8 cellular contexts compared by ENCODE assay signal in the genomic region with DNA sequence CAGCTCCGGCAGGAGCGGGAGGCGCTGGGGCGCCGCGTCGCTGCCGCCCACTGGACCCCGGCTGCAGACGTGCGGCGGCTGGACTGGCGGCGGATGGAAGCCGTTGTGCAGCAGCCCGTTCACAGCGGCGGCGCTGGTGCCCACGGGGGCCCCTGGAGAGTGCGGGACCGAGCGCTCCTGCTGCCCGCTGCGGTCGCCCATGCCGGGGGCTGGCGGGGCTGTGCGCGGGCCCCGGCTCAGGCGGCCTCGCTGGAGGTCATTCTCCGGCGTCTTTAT. TPM values are rescaled to one million over a fixed set of nuclear protein-coding genes. Genes with fewer than 3 reads are reported as not detected.
DNase-seq lines count a peak whose midpoint lies in the region; ATAC-seq, FAIRE-seq and TF ChIP-seq lines count a peak whose summit lies in the region.

No MANE protein-coding gene starts in this region.

- H3K79me2 ChIP-seq in PC-3 (ENCODE audit: low read length) (peaks cover 40% of the 10 kb centered on the region), trophoblast cell (ENCODE audit: control insufficient read depth, insufficient read depth, low read length, poor library complexity) (peaks cover 8% of the 10 kb centered on the region)

- H4K91ac ChIP-seq in trophoblast cell (ENCODE audit: low read depth, low read length) = peak overlapping the region; percentile 83

- no peak overlapping the region for H3K23ac ChIP-seq in trophoblast cell (ENCODE audit: low read length)

- H2BK5ac ChIP-seq in trophoblast cell (ENCODE audit: low read depth, low read length, poor library complexity) = peak overlapping the region; percentile 79

- TF ChIP-seq CTCF in PC-3 (conservative IDR thresholded peaks at IDR 0.05; ENCODE audit: low read depth, low read length) (no peak), fibroblast of the aortic adventitia (IDR thresholded peaks at IDR 0.05; ENCODE audit: insufficient read depth, low read length) (no peak)

- H2AFZ ChIP-seq in PC-3 (ENCODE audit: low read length) = peak overlapping the region; percentile 92
- peak overlapping the region; percentile 82 for H2AFZ ChIP-seq in trophoblast cell (ENCODE audit: insufficient read depth, low read length, poor library complexity)

- POLR2A ChIA-PET in PC-3 (lab: Charles Lee; ENCODE audit: unreplicated experiment) = interaction anchor here (0.6 kb wide), 1 partner anchor 879 kb away, joined by 3 read pairs; no protein-coding TSS in a partner anchor

- no peaks in the 10 kb centered on the region for H3F3A ChIP-seq in PC-3 (ENCODE audit: low read length, unreplicated experiment)

- CTCF ChIA-PET in PC-3 (lab: Charles Lee) = no interaction called here

- ATAC-seq in HG02610 (IDR thresholded peaks at IDR 0.05; ENCODE audit: unreplicated experiment) (peak; percentile 22), PC-3 (peak; percentile 31)

- no peaks in the 10 kb centered on the region for H4K20me1 ChIP-seq in PC-3 (ENCODE audit: low read length)

- H3K4me2 ChIP-seq in PC-3 (ENCODE audit: low read length) (peak overlapping the region; percentile 84), trophoblast cell (ENCODE audit: low read length) (peak overlapping the region; percentile 86)

- H3K27me3 ChIP-seq in PC-3 (ENCODE audit: low read length) (no peaks in the 10 kb centered on the region), trophoblast cell (ENCODE audit: insufficient read depth, low read length) (no peaks in the 10 kb centered on the region)

- H3K9me2 ChIP-seq in PC-3 (replicated peaks; ENCODE audit: low read length) = no peaks in the 10 kb centered on the region

- H3K9me3 ChIP-seq in PC-3 (ENCODE audit: low read length) (no peaks in the 10 kb centered on the region), trophoblast cell (ENCODE audit: insufficient read depth, low read depth, low read length) (peaks cover 4% of the 10 kb centered on the region)

- H2BK12ac ChIP-seq in trophoblast cell (ENCODE audit: low read length) = peak overlapping the region; percentile 61

- no peak; the same call in 1 of the 2 replicates for TF ChIP-seq POLR2A in GM12891 (IDR thresholded peaks at IDR 0.05; ENCODE audit: low read depth, low read length)

- WGBS in trophoblast cell (ENCODE audit: extremely low coverage, insufficient coverage, insufficient read length) = no CpG with 5 or more reads among the region's 35 CpGs

- H3K4me3 ChIP-seq in PC-3 (ENCODE audit: low read length) (peak overlapping the region; percentile 70), fibroblast of the aortic adventitia (ENCODE audit: low read depth, low read length) (peak overlapping the region; percentile 78), trophoblast cell (ENCODE audit: low read depth, low read length) (peak overlapping the region; percentile 87)

- 0 out of 2 replicates have a peak overlapping the region, but pooled peaks have one; percentile 15 for H3K27ac ChIP-seq in PC-3 (ENCODE audit: low read length)
- peak overlapping the region; percentile 86 for H3K27ac ChIP-seq in trophoblast cell (ENCODE audit: low read depth, low read length)

- DNase-seq in NCI-H1417 (lab: John Stamatoyannopoulos, UW) = peak; percentile 38 to 78 (median 75)
- no peak for DNase-seq in NCI-H1417 treated with DMSO at 0.1 percent for 48 hours (lab: John Stamatoyannopoulos, UW)
- DNase-seq in PC-3 = no peak
- no peak for DNase-seq in fibroblast of the aortic adventitia (ENCODE audit: low read depth)
- DNase-seq in trophoblast cell = no peak
- no peak for DNase-seq in GM12891 (ENCODE audit: insufficient read length, low spot score)
- DNase-seq in activated CD4-positive, alpha-beta T cell treated with anti-CD3 and anti-CD28 coated beads, Interleukin-2, amount 50 U/mL, for 1 hour = no peak

- no TSS peak for BruUV-seq in PC-3 (replicated peaks; lab: Mats Ljungman, UMichigan)

- H3K36me3 ChIP-seq in PC-3 (ENCODE audit: low read depth, low read length) = no peaks in the 10 kb centered on the region
- no peaks in the 10 kb centered on the region for H3K36me3 ChIP-seq in trophoblast cell (ENCODE audit: control insufficient read depth in 1 of 2, insufficient read depth in 2 of 2, low read length in 2 of 2)

- peak overlapping the region; percentile 78 for H3K14ac ChIP-seq in trophoblast cell (ENCODE audit: low read length)

- H3K9ac ChIP-seq in PC-3 (ENCODE audit: low read length) (peak overlapping the region; percentile 74), trophoblast cell (ENCODE audit: low read length) (peak overlapping the region; percentile 77)

- peak overlapping the region; percentile 30 for H3K4ac ChIP-seq in trophoblast cell (ENCODE audit: low read depth, low read length)

- peaks cover 15% of the 10 kb centered on the region for H3K79me1 ChIP-seq in trophoblast cell (ENCODE audit: low read length)

- no peak overlapping the region for H2AK5ac ChIP-seq in trophoblast cell (ENCODE audit: low read length)

- H4K8ac ChIP-seq in trophoblast cell (ENCODE audit: low read depth, low read length) = peak overlapping the region; percentile 89

- FAIRE-seq in GM12891 (lab: Jason Lieb, UNC) = no peak

- intact Hi-C loops in PC-3 (cut with micrococcal nuclease) = loop anchor here (1.0 kb wide), 1 partner anchor 218 kb away; no protein-coding TSS in a partner anchor

- H3K4me1 ChIP-seq in PC-3 (ENCODE audit: insufficient read depth, low read length) (peaks cover 21% of the 10 kb centered on the region), trophoblast cell (ENCODE audit: control insufficient read depth in 1 of 2, insufficient read depth in 2 of 2, low read length in 2 of 2) (peaks cover 0 to 9% of the 10 kb centered on the region in 2 experiments)

- H2BK120ac ChIP-seq in trophoblast cell (ENCODE audit: insufficient read depth, low read length, poor library complexity) = peak overlapping the region; percentile 62

- H4K12ac ChIP-seq in trophoblast cell (ENCODE audit: low read depth, low read length) = peak overlapping the region; percentile 88

- peak overlapping the region; percentile 70 for H3K18ac ChIP-seq in trophoblast cell (ENCODE audit: low read length)

TF ChIP-seq in GM12891, 5 proteins besides CTCF, POLR2A, EP300 and RAD21:
- TF ChIP-seq PAX5 (IDR thresholded peaks at IDR 0.05; ENCODE audit: insufficient read depth, low read length, severe bottlenecking) (no peak), SPI1 (IDR thresholded peaks at IDR 0.05; ENCODE audit: low read depth, low read length) (no peak), POLR2AphosphoS5 (IDR thresholded peaks at IDR 0.05; ENCODE audit: low read depth, low read length) (no peak)

RNA-seq across cellular contexts. Expression of a gene that starts 0.4 kb away (rescaled TPM):
- 2.0 and 3.9 TPM in 2 replicates for total RNA-seq in PC-3 (2014; rRNA removed)
- 5.2 and 7.2 TPM in 2 replicates for total RNA-seq in fibroblast of the aortic adventitia (ENCODE audit: low replicate concordance)
- 14.9 and 15.1 TPM in 2 replicates for polyA plus RNA-seq in trophoblast cell (2013)
- polyA plus RNA-seq in GM12891 (2012; ENCODE audit: low read depth, missing spikeins) = 2.6 TPM

RNA-seq across cellular contexts. Expression of a gene that starts 56.8 kb away (rescaled TPM):
- 10.8 and 12.6 TPM in 2 replicates for total RNA-seq in PC-3 (2014; rRNA removed)
- 6.1 and 25.8 TPM in 2 replicates for total RNA-seq in fibroblast of the aortic adventitia (ENCODE audit: low replicate concordance)
- 23.6 and 24.3 TPM in 2 replicates for polyA plus RNA-seq in trophoblast cell (2013)
- 7.4 TPM for polyA plus RNA-seq in GM12891 (2012; ENCODE audit: low read depth, missing spikeins)

Comparison
In these comparisons a context has a peak if more than half of its experiments do, and no peak if none do; other contexts are left out.
1. DNase-seq: peak in NCI-H1417 (3 of 3); none in NCI-H1417 treated with DMSO at 0.1 percent for 48 hours (single experiment), PC-3 (single experiment), fibroblast of the aortic adventitia (single experiment), trophoblast cell (0 of 2), GM12891 (single experiment) and activated CD4-positive, alpha-beta T cell treated with anti-CD3 and anti-CD28 coated beads, Interleukin-2, amount 50 U/mL, for 1 hour (single experiment).
2. Peak in every context shown above with its lines, with median percentiles within 50 percentile points of each other: H3K4me3 ChIP-seq.